In the genomic region with DNA sequence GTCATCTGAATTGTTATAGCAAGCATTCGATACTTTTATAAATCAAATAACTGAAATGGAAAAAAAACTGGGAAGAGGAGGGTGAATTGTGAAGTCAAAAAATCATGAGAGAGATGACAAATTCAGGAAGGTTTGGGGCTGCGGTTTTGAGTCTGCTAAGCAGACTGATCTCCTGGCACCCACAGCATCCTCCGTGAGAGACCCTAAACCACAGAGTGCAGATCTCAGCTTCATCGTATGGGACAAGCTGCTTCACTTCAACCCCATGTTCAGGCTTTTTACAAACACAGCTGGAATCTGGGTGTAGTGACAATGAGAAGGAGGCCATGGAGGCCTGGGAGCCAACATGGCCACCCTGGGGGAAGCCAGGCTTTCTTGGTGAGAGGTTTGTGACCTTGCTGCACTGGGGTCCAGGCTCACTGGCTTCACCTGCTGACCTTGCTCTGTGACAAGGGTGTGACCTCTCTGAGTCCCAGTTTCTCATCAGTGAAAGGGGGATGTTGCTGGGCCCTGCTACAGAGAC, we compare ENCODE assay signal across 22 cellular contexts. TPM values are rescaled to one million over a fixed set of nuclear protein-coding genes. Genes with fewer than 3 reads are reported as not detected.
DNase-seq lines count a peak whose midpoint lies in the region; TF ChIP-seq lines count a peak whose summit lies in the region.
"Had no signal": no experiment of that assay in that cellular context is flagged by ENCODE, and none has a peak within 500 bp of the region (broad histone marks: within the 10 kb centered on the region; RNA-seq: fewer than 3 reads in every experiment).

No MANE protein-coding gene starts in this region.

- peak overlapping the region; percentile 0 for H3K9ac ChIP-seq in neuronal stem cell (ENCODE audit: low read depth, low read length, poor library complexity)

- no peaks in the 10 kb centered on the region for H3K79me2 ChIP-seq in OCI-LY7 (ENCODE audit: insufficient read depth, low read depth, low read length)

- H3K4me1 ChIP-seq in neuronal stem cell (ENCODE audit: control insufficient read depth in 2 of 2, insufficient read depth in 1 of 2, low read depth in 1 of 2, low read length in 2 of 2) = no peaks in the 10 kb centered on the region
- no peaks in the 10 kb centered on the region for H3K4me1 ChIP-seq in transverse colon
- no peaks in the 10 kb centered on the region for H3K4me1 ChIP-seq in OCI-LY7 (ENCODE audit: insufficient read depth, low read length, poor library complexity, severe bottlenecking)
- H3K4me1 ChIP-seq: gastrocnemius medialis, right atrium auricular region, suprapubic skin had no signal

- H4K91ac ChIP-seq in neuronal stem cell (ENCODE audit: low read depth, low read length, poor library complexity) = no peak overlapping the region

- H3K4me3 ChIP-seq in Jurkat, Clone E6-1 (ENCODE audit: low read length) = peak overlapping the region; percentile 30
- H3K4me3 ChIP-seq in neuronal stem cell (ENCODE audit: low read length in 2 of 2) = no peak overlapping the region
- H3K4me3 ChIP-seq in transverse colon = no peak overlapping the region
- no peak overlapping the region for H3K4me3 ChIP-seq in OCI-LY7 (ENCODE audit: low read depth, low read length, poor library complexity, severe bottlenecking)
- H3K4me3 ChIP-seq: esophagus muscularis mucosa, gastrocnemius medialis, GM23338, right atrium auricular region, suprapubic skin had no signal

- H4K20me1 ChIP-seq in OCI-LY7 (ENCODE audit: insufficient read depth, low read length) = no peaks in the 10 kb centered on the region

- no peak for TF ChIP-seq POLR2A in transverse colon (IDR thresholded peaks at IDR 0.05)

- H3K27me3 Mint-ChIP-seq in activated CD4-positive, alpha-beta T cell treated with anti-CD3 and anti-CD28 coated beads, Interleukin-2, amount 10 ng/mL, durations not matched to agents 7 days and 5 days = no peaks in the 10 kb centered on the region
- no peaks in the 10 kb centered on the region for H3K27me3 Mint-ChIP-seq in activated naive CD8-positive, alpha-beta T cell

- no peak overlapping the region for H3K4me2 ChIP-seq in neuronal stem cell (ENCODE audit: insufficient read depth, low read length, poor library complexity, severe bottlenecking)
- no peak overlapping the region for H3K4me2 ChIP-seq in OCI-LY7 (ENCODE audit: low read length)
- H3K4me2 ChIP-seq: GM23338 had no signal

- no peaks in the 10 kb centered on the region for H3K9me2 ChIP-seq in OCI-LY7 (ENCODE audit: insufficient read depth, low read length)

- in situ Hi-C loops in transverse colon (cut with MboI; ENCODE audit: low pct_ligation_motif_present in 1 of 4, low pct_unique_long_range_greater_than_20kb in 1 of 4, low sequenced_read_pairs in 3 of 4) = no loop called here

- intact Hi-C loops in transverse colon (cut with DNase I; ENCODE audit: low total_unique reads) (no loop called here), OCI-LY7 (cut with micrococcal nuclease; ENCODE audit: unreplicated experiment) (no loop called here)

- TF ChIP-seq EP300 in transverse colon (IDR thresholded peaks at IDR 0.05; ENCODE audit: low read depth) = no peak

- no peak overlapping the region for H3K4ac ChIP-seq in neuronal stem cell (ENCODE audit: low read length)

- H3K9me3 ChIP-seq in neuronal stem cell (replicated peaks in 1 of 2; ENCODE audit: control insufficient read depth in 2 of 2, insufficient read depth in 1 of 2, low read depth in 1 of 2, low read length in 2 of 2) (no peaks in the 10 kb centered on the region), transverse colon (no peaks in the 10 kb centered on the region), OCI-LY7 (ENCODE audit: low read length) (no peaks in the 10 kb centered on the region)
- H3K9me3 ChIP-seq: esophagus muscularis mucosa, gastrocnemius medialis, right atrium auricular region, suprapubic skin had no signal

- POLR2A ChIA-PET in activated CD4-positive, alpha-beta T cell treated with anti-CD3 and anti-CD28 coated beads, Interleukin-2, amount 10 ng/mL, durations not matched to agents 7 days and 5 days (lab: Charles Lee) = interaction anchor here (0.7 to 0.8 kb wide), 2 partner anchors 10 to 31 kb away, joined by 3 to 5 read pairs; no protein-coding TSS in a partner anchor
- POLR2A ChIA-PET in OCI-LY7 (lab: Charles Lee) = no interaction called here

- no peak overlapping the region for H2AK5ac ChIP-seq in neuronal stem cell (ENCODE audit: low read depth, low read length)

- H3K18ac ChIP-seq in neuronal stem cell (ENCODE audit: low read length) = no peak overlapping the region

- H3K27me3 ChIP-seq in neuronal stem cell (ENCODE audit: control insufficient read depth in 3 of 3, insufficient read depth in 3 of 3, low read depth in 1 of 3, low read length in 3 of 3) = no peaks in the 10 kb centered on the region
- no peaks in the 10 kb centered on the region for H3K27me3 ChIP-seq in transverse colon
- H3K27me3 ChIP-seq: esophagus muscularis mucosa, gastrocnemius medialis, right atrium auricular region, suprapubic skin had no signal

- CTCF ChIA-PET in activated CD4-positive, alpha-beta T cell treated with anti-CD3 and anti-CD28 coated beads, Interleukin-2, amount 10 ng/mL, durations not matched to agents 7 days and 5 days (lab: Charles Lee) = interaction anchor here (0.6 to 2.2 kb wide), 3 partner anchors 12 to 48 kb away, joined by 3 to 9 read pairs (median 3); no protein-coding TSS in a partner anchor
- CTCF ChIA-PET in OCI-LY7 (lab: Charles Lee; ENCODE audit: unreplicated experiment) = no interaction called here

- no peak overlapping the region for H3K23ac ChIP-seq in neuronal stem cell (ENCODE audit: low read depth, low read length, poor library complexity)

- no CpG with 5 or more reads among the region's 4 CpGs for WGBS in neuronal stem cell (ENCODE audit: extremely low coverage in 2 of 2, insufficient read length in 2 of 2, insufficient replicate concordance in 1 of 2), 2 donors
- WGBS in transverse colon (ENCODE audit: low coverage in 1 of 2), 2 donors = 83 to 96% methylated on average over 4 of the region's 4 CpGs

- H2AFZ ChIP-seq in neuronal stem cell (ENCODE audit: low read length) (no peak overlapping the region), OCI-LY7 (ENCODE audit: low read length) (no peak overlapping the region)
- H2AFZ ChIP-seq: GM23338 had no signal

- peak; percentile 34 for DNase-seq in activated CD4-positive, alpha-beta T cell treated with anti-CD3 and anti-CD28 coated beads, Interleukin-2, amount 10 ng/mL, durations not matched to agents 7 days and 5 days
- no peak for DNase-seq in activated CD4-positive, alpha-beta T cell treated with anti-CD3 and anti-CD28 coated beads, Interleukin-2, amount 50 U/mL, for 4 hours
- peak; percentile 98 for DNase-seq in Jurkat, Clone E6-1 (ENCODE audit: low read depth, low spot score)
- DNase-seq in neuronal stem cell (ENCODE audit: low spot score) (no peak), transverse colon (no peak), OCI-LY7 (ENCODE audit: low spot score) (no peak)
- DNase-seq in stimulated activated CD4-positive, alpha-beta T cell treated with anti-CD3 and anti-CD28 coated beads, Interleukin-4, amount 100 ng/mL, for 4 hours = no peak
- DNase-seq: activated CD4-positive, alpha-beta T cell treated with anti-CD3 and anti-CD28 coated beads, Interleukin-2, amount 50 U/mL, for 48 hours; activated gamma-delta T cell; effector CD4-positive, alpha-beta T cell; gastrocnemius medialis; IMR-90; NCI-H1436; NCI-H69; OCI-M1; Right ventricle myocardium superior; SW 1271 had no signal

- H2BK12ac ChIP-seq in neuronal stem cell (ENCODE audit: low read length) = no peak overlapping the region

- H3K4me1 Mint-ChIP-seq in activated CD4-positive, alpha-beta T cell treated with anti-CD3 and anti-CD28 coated beads, Interleukin-2, amount 10 ng/mL, durations not matched to agents 7 days and 5 days = peaks cover 71% of the 10 kb centered on the region
- H3K4me1 Mint-ChIP-seq in activated naive CD8-positive, alpha-beta T cell (ENCODE audit: low read depth) = peaks cover 61% of the 10 kb centered on the region
- H3K4me1 Mint-ChIP-seq: GM23338 had no signal

- no peak overlapping the region for H2BK15ac ChIP-seq in neuronal stem cell (ENCODE audit: low read length)

- H3K27ac Mint-ChIP-seq in activated CD4-positive, alpha-beta T cell treated with anti-CD3 and anti-CD28 coated beads, Interleukin-2, amount 10 ng/mL, durations not matched to agents 7 days and 5 days = peak overlapping the region; percentile 81
- H3K27ac Mint-ChIP-seq in activated naive CD8-positive, alpha-beta T cell = peak overlapping the region; percentile 22
- H3K27ac Mint-ChIP-seq: GM23338 had no signal

- H3K14ac ChIP-seq in neuronal stem cell (ENCODE audit: low read length) = no peak overlapping the region

- H3K36me3 Mint-ChIP-seq in activated CD4-positive, alpha-beta T cell treated with anti-CD3 and anti-CD28 coated beads, Interleukin-2, amount 10 ng/mL, durations not matched to agents 7 days and 5 days (ENCODE audit: low read depth) = peaks cover 76% of the 10 kb centered on the region
- H3K36me3 Mint-ChIP-seq in activated naive CD8-positive, alpha-beta T cell = peaks cover 16% of the 10 kb centered on the region

- H2BK120ac ChIP-seq in neuronal stem cell (ENCODE audit: low read depth, low read length) = no peak overlapping the region

- H4K8ac ChIP-seq in neuronal stem cell (ENCODE audit: low read depth, low read length) = no peak overlapping the region

- BruUV-seq in OCI-LY7 (replicated peaks; lab: Mats Ljungman, UMichigan) = no TSS peak

- no peak for TF ChIP-seq CTCF in transverse colon (IDR thresholded peaks at IDR 0.05)
- no peak for TF ChIP-seq CTCF in OCI-LY7 (conservative IDR thresholded peaks at IDR 0.05; ENCODE audit: low read length)

- H3K36me3 ChIP-seq in neuronal stem cell (replicated peaks in 1 of 2; ENCODE audit: control insufficient read depth in 2 of 2, insufficient read depth in 2 of 2, low read length in 2 of 2) = peaks cover 19 to 76% of the 10 kb centered on the region in 2 donors
- H3K36me3 ChIP-seq in transverse colon = peaks cover 0 to 22% (median 0%) of the 10 kb centered on the region in 4 donors
- H3K36me3 ChIP-seq in OCI-LY7 (ENCODE audit: insufficient read depth, low read length) = peaks cover 27% of the 10 kb centered on the region

- peak overlapping the region; percentile 15 for H3K4me3 Mint-ChIP-seq in activated CD4-positive, alpha-beta T cell treated with anti-CD3 and anti-CD28 coated beads, Interleukin-2, amount 10 ng/mL, durations not matched to agents 7 days and 5 days
- peak overlapping the region; percentile 33 for H3K4me3 Mint-ChIP-seq in activated naive CD8-positive, alpha-beta T cell
- H3K4me3 Mint-ChIP-seq: GM23338 had no signal

- H3K79me1 ChIP-seq in neuronal stem cell (ENCODE audit: low read depth, low read length) = no peaks in the 10 kb centered on the region

- H3K27ac ChIP-seq in neuronal stem cell (replicated peaks; ENCODE audit: low read length) (no peak overlapping the region), transverse colon (no peak overlapping the region), OCI-LY7 (ENCODE audit: low read depth, low read length, poor library complexity, severe bottlenecking) (no peak overlapping the region)
- H3K27ac ChIP-seq: esophagus muscularis mucosa, gastrocnemius medialis, right atrium auricular region, suprapubic skin had no signal

- no peak overlapping the region for H2BK5ac ChIP-seq in neuronal stem cell (ENCODE audit: low read length)

- H3K9me3 Mint-ChIP-seq in activated CD4-positive, alpha-beta T cell treated with anti-CD3 and anti-CD28 coated beads, Interleukin-2, amount 10 ng/mL, durations not matched to agents 7 days and 5 days = no peaks in the 10 kb centered on the region
- no peaks in the 10 kb centered on the region for H3K9me3 Mint-ChIP-seq in activated naive CD8-positive, alpha-beta T cell (ENCODE audit: low read depth)
- H3K9me3 Mint-ChIP-seq: GM23338 had no signal

RNA-seq across cellular contexts. Expression of a gene that starts 19.4 kb away (rescaled TPM):
- 100 to 1,000 TPM in 1 of 2 experiments, 10 to 100 TPM in 1; 90.8 to 105 TPM for total RNA-seq in activated CD4-positive, alpha-beta T cell treated with anti-CD3 and anti-CD28 coated beads, Interleukin-2, amount 10 ng/mL, durations not matched to agents 7 days and 5 days
- 46.8 TPM for polyA plus RNA-seq in Jurkat, Clone E6-1 (2012; ENCODE audit: insufficient read depth, insufficient read length)
- polyA plus RNA-seq in neuronal stem cell (2013, experiment 1 of 2) = 11.8 TPM
- 10.9 TPM for polyA plus RNA-seq in neuronal stem cell (2013, experiment 2 of 2)
- total RNA-seq in transverse colon (10 to 100 TPM; 18.3 to 40.0 (median 25.3) TPM), OCI-LY7 (2022) (24.1 and 26.1 TPM in 2 replicates)
- 14.4 and 15.5 TPM in 2 replicates for total RNA-seq in OCI-LY7 (2014; rRNA removed; shearing (Covaris generic))

RNA-seq across cellular contexts. Expression of a gene that starts 19.6 kb away (rescaled TPM):
- 10 to 100 TPM; 83.9 to 89.2 TPM for total RNA-seq in activated CD4-positive, alpha-beta T cell treated with anti-CD3 and anti-CD28 coated beads, Interleukin-2, amount 10 ng/mL, durations not matched to agents 7 days and 5 days
- polyA plus RNA-seq in Jurkat, Clone E6-1 (2012; ENCODE audit: insufficient read depth, insufficient read length) = 225 TPM
- polyA plus RNA-seq in neuronal stem cell (2013, experiment 1 of 2) = 37.6 TPM
- 36.0 TPM for polyA plus RNA-seq in neuronal stem cell (2013, experiment 2 of 2)
- total RNA-seq in transverse colon (100 to 1,000 TPM in 1 of 4 donors, 10 to 100 TPM in 3; 43.6 to 263 (median 47.7) TPM), OCI-LY7 (2022) (60.6 and 62.4 TPM in 2 replicates)
- total RNA-seq in OCI-LY7 (2014; rRNA removed; shearing (Covaris generic)) = 49.4 and 57.6 TPM in 2 replicates

RNA-seq across cellular contexts. Expression of a gene that starts 30.7 kb away (rescaled TPM):
- total RNA-seq in activated CD4-positive, alpha-beta T cell treated with anti-CD3 and anti-CD28 coated beads, Interleukin-2, amount 10 ng/mL, durations not matched to agents 7 days and 5 days = 10 to 100 TPM; 52.0 to 58.5 TPM
- polyA plus RNA-seq in Jurkat, Clone E6-1 (2012; ENCODE audit: insufficient read depth, insufficient read length) = 51.3 TPM
- polyA plus RNA-seq in neuronal stem cell (2013, experiment 1 of 2) = 28.2 TPM
- polyA plus RNA-seq in neuronal stem cell (2013, experiment 2 of 2) = 27.2 TPM
- total RNA-seq in transverse colon = 10 to 100 TPM in 3 of 4 donors, 1 to 10 TPM in 1; 6.2 to 47.0 (median 40.0) TPM
- total RNA-seq in OCI-LY7 (2014; rRNA removed; shearing (Covaris generic)) = 32.7 and 34.9 TPM in 2 replicates
- total RNA-seq in OCI-LY7 (2022) = 37.0 and 37.4 TPM in 2 replicates

RNA-seq across cellular contexts. Expression of a gene that starts 51.7 kb away (rescaled TPM):
- 10 to 100 TPM; 21.9 to 27.1 TPM for total RNA-seq in activated CD4-positive, alpha-beta T cell treated with anti-CD3 and anti-CD28 coated beads, Interleukin-2, amount 10 ng/mL, durations not matched to agents 7 days and 5 days
- 22.3 TPM for polyA plus RNA-seq in Jurkat, Clone E6-1 (2012; ENCODE audit: insufficient read depth, insufficient read length)
- polyA plus RNA-seq in neuronal stem cell (2013, experiment 1 of 2) = 7.8 TPM
- 9.0 TPM for polyA plus RNA-seq in neuronal stem cell (2013, experiment 2 of 2)
- 100 to 1,000 TPM in 1 of 4 donors, 10 to 100 TPM in 3; 49.0 to 105 (median 62.7) TPM for total RNA-seq in transverse colon
- 12.0 and 13.3 TPM in 2 replicates for total RNA-seq in OCI-LY7 (2014; rRNA removed; shearing (Covaris generic))
- 14.9 and 18.4 TPM in 2 replicates for total RNA-seq in OCI-LY7 (2022)

Comparison
In these comparisons a context has a peak if more than half of its experiments do, and no peak if none do; other contexts are left out.
1. DNase-seq: peak in activated CD4-positive, alpha-beta T cell treated with anti-CD3 and anti-CD28 coated beads, Interleukin-2, amount 10 ng/mL, durations not matched to agents 7 days and 5 days (single experiment) and Jurkat, Clone E6-1 (single experiment); none in activated CD4-positive, alpha-beta T cell treated with anti-CD3 and anti-CD28 coated beads, Interleukin-2, amount 50 U/mL, for 4 hours (0 of 2), neuronal stem cell (single experiment), transverse colon (single experiment), OCI-LY7 (single experiment) and stimulated activated CD4-positive, alpha-beta T cell treated with anti-CD3 and anti-CD28 coated beads, Interleukin-4, amount 100 ng/mL, for 4 hours (0 of 2).